7 cellular contexts compared by ENCODE assay signal in the genomic region with DNA sequence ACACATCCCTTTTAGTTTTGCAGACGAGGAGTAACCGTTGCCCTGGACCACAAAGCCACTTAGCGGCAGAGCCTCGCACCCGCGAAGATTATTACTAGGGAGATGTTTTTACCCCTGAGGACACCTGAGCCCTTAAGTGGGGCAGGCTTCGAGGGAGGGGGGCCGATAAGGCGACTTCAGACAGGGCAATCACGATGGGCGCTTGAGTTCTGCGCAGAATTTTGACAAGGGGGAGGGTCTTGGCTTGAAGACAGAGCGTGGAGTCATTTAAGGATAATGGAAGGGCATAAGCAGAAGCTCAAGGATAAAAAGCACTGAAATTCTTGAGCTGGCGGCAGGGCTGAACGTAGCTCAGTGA. TPM values are rescaled to one million over a fixed set of nuclear protein-coding genes. Genes with fewer than 3 reads are reported as not detected.
A peak's percentile ranks its signal among the peaks of the same experiment; 100 is the strongest.
DNase-seq lines count a peak whose midpoint lies in the region; ATAC-seq and TF ChIP-seq lines count a peak whose summit lies in the region.

No MANE protein-coding gene starts in this region.

- H3K27me3 ChIP-seq in psoas muscle (ENCODE audit: insufficient read depth in 3 of 3, low read length in 2 of 3): no peaks in the 10 kb centered on the region

- no peaks in the 10 kb centered on the region for H3K9me3 ChIP-seq in psoas muscle

- H3K4me3 ChIP-seq in psoas muscle: peak overlapping the region; percentile 82

- intact Hi-C loops in head of caudate nucleus (cut with DNase I) (loop anchor here (5.0 to 10.0 kb wide), 2 partner anchors 57 to 101 kb away; a partner anchor contains a TSS), psoas muscle (cut with DNase I) (no loop called here)

- WGBS in psoas muscle, 3 donors: 2 to 7% (median 2%) methylated on average over 15 of the region's 15 CpGs

- TF ChIP-seq CTCF in psoas muscle (IDR thresholded peaks at IDR 0.05) (no peak), GM20000 (IDR thresholded peaks at IDR 0.05; ENCODE audit: extremely low read depth, missing control alignments) (no peak)

- H3K4me1 ChIP-seq in psoas muscle: no peaks in the 10 kb centered on the region

- no peaks in the 10 kb centered on the region for H3K36me3 ChIP-seq in psoas muscle (ENCODE audit: insufficient read depth in 1 of 2, low read depth in 1 of 2)

- H3K27ac ChIP-seq in psoas muscle: peak overlapping the region; percentile 75

- peak; percentile 50 for DNase-seq in NCI-H2227 treated with DMSO at 0.1 percent for 48 hours (lab: John Stamatoyannopoulos, UW)
- peak; percentile 35 for DNase-seq in activated naive CD4-positive, alpha-beta T cell treated with Interleukin-2 at 50 U/mL for 16 hours
- peak in 29 of 42 donors; percentile 6 to 54 (median 28) for DNase-seq in head of caudate nucleus
- peak in 1 of 2 donors; percentile 56 for DNase-seq in psoas muscle
- no peak for DNase-seq in GM20000 (ENCODE audit: low spot score)

- ATAC-seq in GM18502 (IDR thresholded peaks at IDR 0.05; ENCODE audit: poor library complexity, unreplicated experiment) (peak; percentile 25), HG02588 (IDR thresholded peaks at IDR 0.05; ENCODE audit: unreplicated experiment) (peak; percentile 13), psoas muscle (peak; percentile 5 to 68 (median 40))

RNA-seq across cellular contexts. Expression of a gene that starts 0.6 kb away (rescaled TPM):
- total RNA-seq in psoas muscle: under 1 TPM in 1 of 4 donors, not detected in 3; 0.15 TPM
- under 1 TPM; 0.10 to 0.22 (median 0.14) TPM for polyA plus RNA-seq in psoas muscle

RNA-seq across cellular contexts. Expression of a gene that starts 56.5 kb away (rescaled TPM):
- under 1 TPM; 0.06 to 0.24 (median 0.11) TPM for total RNA-seq in psoas muscle
- under 1 TPM; 0.01 to 0.12 (median 0.09) TPM for polyA plus RNA-seq in psoas muscle
